Comparison of ENCODE assay signal across 20 cellular contexts in genomic region chr17:6749519-6749918, GRCh38. TPM values are rescaled to one million over a fixed set of nuclear protein-coding genes. Genes with fewer than 3 reads are reported as not detected.
DNase-seq lines count a peak whose midpoint lies in the region; FAIRE-seq and TF ChIP-seq lines count a peak whose summit lies in the region.
"Had no signal": no experiment of that assay in that cellular context is flagged by ENCODE, and none has a peak within 500 bp of the region (broad histone marks: within the 10 kb centered on the region; RNA-seq: fewer than 3 reads in every experiment).

No MANE protein-coding gene starts in this region.

- CTCF ChIA-PET in activated naive CD4-positive, alpha-beta T cell treated with anti-CD3 and anti-CD28 coated beads for 36 hours (lab: Charles Lee) = interaction anchor here (0.7 to 1.1 kb wide), 2 partner anchors 9 to 94 kb away, joined by 3 read pairs; no protein-coding TSS in a partner anchor

- peak; percentile 28 for DNase-seq in activated naive CD4-positive, alpha-beta T cell treated with anti-CD3 and anti-CD28 coated beads for 36 hours
- no peak for DNase-seq in activated naive CD4-positive, alpha-beta T cell treated with anti-CD3 and anti-CD28 coated beads, Interleukin-2, amount 50 U/mL, for 16 hours
- DNase-seq in MV-4-11 (lab: John Stamatoyannopoulos, UW) (peak; percentile 50), brain microvascular endothelial cell (no peak), neuronal stem cell (ENCODE audit: low spot score) (no peak), kidney (no peak), DMS79 (lab: John Stamatoyannopoulos, UW) (no peak)
- DNase-seq in stimulated activated CD4-positive, alpha-beta T cell treated with anti-CD3 and anti-CD28 coated beads, Interleukin-15, amount 100 ng/mL, for 24 hours = no peak
- DNase-seq: central memory CD4-positive, alpha-beta T cell; COR-L47; GOT3; heart left ventricle; NCI-H2029; NK-92 treated with Interleukin-12 subunit alpha and Interleukin-12 subunit beta, amount 100 ng/mL, for 24 hours; posterior cingulate gyrus; stimulated activated CD4-positive, alpha-beta T cell treated with anti-CD3 and anti-CD28 coated beads, Interleukin-12 subunit alpha, Interleukin-12 subunit beta, amount 100 ng/mL, for 4 hours had no signal

- in situ Hi-C loops in brain microvascular endothelial cell (cut with HindIII; ENCODE audit: low pct_ligation_motif_present, low sequenced_read_pairs) = no loop called here

- H3K4me1 Mint-ChIP-seq in activated naive CD4-positive, alpha-beta T cell treated with anti-CD3 and anti-CD28 coated beads for 36 hours (ENCODE audit: low read depth) = peaks cover 21% of the 10 kb centered on the region

- H3K4me1 ChIP-seq in neuronal stem cell (ENCODE audit: control insufficient read depth in 2 of 2, insufficient read depth in 1 of 2, low read depth in 1 of 2, low read length in 2 of 2) (peaks cover 11 to 20% of the 10 kb centered on the region in 2 donors), kidney (ENCODE audit: control insufficient read depth in 1 of 2, insufficient read depth in 1 of 2, low read depth in 1 of 2, low read length in 2 of 2) (peaks cover 0 to 6% of the 10 kb centered on the region in 2 donors)

- H2BK5ac ChIP-seq in neuronal stem cell (ENCODE audit: low read length) = no peak overlapping the region

- H3K23ac ChIP-seq in neuronal stem cell (ENCODE audit: low read depth, low read length, poor library complexity) = no peak overlapping the region

- H3K27me3 ChIP-seq in brain microvascular endothelial cell (replicated peaks) (no peaks in the 10 kb centered on the region), neuronal stem cell (ENCODE audit: control insufficient read depth in 3 of 3, insufficient read depth in 3 of 3, low read depth in 1 of 3, low read length in 3 of 3) (no peaks in the 10 kb centered on the region)
- H3K27me3 ChIP-seq: heart left ventricle, SJSA1 had no signal

- H2BK120ac ChIP-seq in neuronal stem cell (ENCODE audit: low read depth, low read length) = no peak overlapping the region

- H3K9ac ChIP-seq in neuronal stem cell (ENCODE audit: low read depth, low read length, poor library complexity) = no peak overlapping the region
- H3K9ac ChIP-seq in kidney (ENCODE audit: low read length in 2 of 2) = no peak overlapping the region
- H3K9ac ChIP-seq: KMS-11 had no signal

- H3K79me1 ChIP-seq in neuronal stem cell (ENCODE audit: low read depth, low read length) = no peaks in the 10 kb centered on the region

- H3K36me3 ChIP-seq in brain microvascular endothelial cell (replicated peaks) (no peaks in the 10 kb centered on the region), neuronal stem cell (replicated peaks in 1 of 2; ENCODE audit: control insufficient read depth in 2 of 2, insufficient read depth in 2 of 2, low read length in 2 of 2) (no peaks in the 10 kb centered on the region), kidney (ENCODE audit: control insufficient read depth in 1 of 2, insufficient read depth in 2 of 2, low read length in 2 of 2) (no peaks in the 10 kb centered on the region)
- H3K36me3 ChIP-seq: heart left ventricle, SJSA1 had no signal

- H4K8ac ChIP-seq in neuronal stem cell (ENCODE audit: low read depth, low read length) = no peak overlapping the region

- H3K4ac ChIP-seq in neuronal stem cell (ENCODE audit: low read length) = no peak overlapping the region

- H3K18ac ChIP-seq in neuronal stem cell (ENCODE audit: low read length) = no peak overlapping the region

- FAIRE-seq in kidney (lab: Jason Lieb, UNC) = no peak

- no peak overlapping the region for H3K14ac ChIP-seq in neuronal stem cell (ENCODE audit: low read length)

- peak; percentile 41 for TF ChIP-seq CTCF in brain microvascular endothelial cell (IDR thresholded peaks at IDR 0.05; ENCODE audit: low read depth, low read length, missing control alignments)
- no peak for TF ChIP-seq CTCF in kidney (IDR thresholded peaks at IDR 0.05; ENCODE audit: borderline replicate concordance, extremely low read depth, insufficient read depth)

- no peak overlapping the region for H3K4me3 ChIP-seq in brain microvascular endothelial cell (ENCODE audit: low read depth, low read length)
- no peak overlapping the region for H3K4me3 ChIP-seq in neuronal stem cell (ENCODE audit: low read length in 2 of 2)
- H3K4me3 ChIP-seq in kidney (ENCODE audit: low read length in 2 of 2) = no peak overlapping the region
- H3K4me3 ChIP-seq: heart left ventricle, SJSA1 had no signal

- H2AK5ac ChIP-seq in neuronal stem cell (ENCODE audit: low read depth, low read length) = no peak overlapping the region

- H4K91ac ChIP-seq in neuronal stem cell (ENCODE audit: low read depth, low read length, poor library complexity) = no peak overlapping the region

- no peak overlapping the region for H3K27ac Mint-ChIP-seq in activated naive CD4-positive, alpha-beta T cell treated with anti-CD3 and anti-CD28 coated beads for 36 hours
- H3K27ac Mint-ChIP-seq: activated naive CD4-positive, alpha-beta T cell treated with anti-CD3 and anti-CD28 coated beads, Interleukin-2, amount 50 U/mL, for 24 hours had no signal

- no peak overlapping the region for H3K27ac ChIP-seq in brain microvascular endothelial cell
- no peak overlapping the region for H3K27ac ChIP-seq in neuronal stem cell (replicated peaks; ENCODE audit: low read length)
- H3K27ac ChIP-seq in kidney (ENCODE audit: low read depth in 2 of 2, low read length in 2 of 2) = no peak overlapping the region
- H3K27ac ChIP-seq: heart left ventricle, KMS-11, SJSA1 had no signal

- intact Hi-C loops in activated naive CD4-positive, alpha-beta T cell treated with anti-CD3 and anti-CD28 coated beads for 36 hours (cut with micrococcal nuclease) = no loop called here
- intact Hi-C loops in kidney (cut with DNase I) = no loop called here

- no peaks in the 10 kb centered on the region for H3K9me3 Mint-ChIP-seq in activated naive CD4-positive, alpha-beta T cell treated with anti-CD3 and anti-CD28 coated beads for 36 hours
- H3K9me3 Mint-ChIP-seq: activated naive CD4-positive, alpha-beta T cell treated with anti-CD3 and anti-CD28 coated beads, Interleukin-2, amount 50 U/mL, for 24 hours had no signal

- H3K4me2 ChIP-seq in neuronal stem cell (ENCODE audit: insufficient read depth, low read length, poor library complexity, severe bottlenecking) = no peak overlapping the region
- H3K4me2 ChIP-seq: KMS-11 had no signal

- no peak overlapping the region for H2BK12ac ChIP-seq in neuronal stem cell (ENCODE audit: low read length)

- H2AFZ ChIP-seq in neuronal stem cell (ENCODE audit: low read length) = peak overlapping the region; percentile 73

- no peaks in the 10 kb centered on the region for H3K36me3 Mint-ChIP-seq in activated naive CD4-positive, alpha-beta T cell treated with anti-CD3 and anti-CD28 coated beads for 36 hours (ENCODE audit: low read depth)
- H3K36me3 Mint-ChIP-seq: activated naive CD4-positive, alpha-beta T cell treated with anti-CD3 and anti-CD28 coated beads, Interleukin-2, amount 50 U/mL, for 24 hours had no signal

- no peak overlapping the region for H3K4me3 Mint-ChIP-seq in activated naive CD4-positive, alpha-beta T cell treated with anti-CD3 and anti-CD28 coated beads for 36 hours
- H3K4me3 Mint-ChIP-seq: activated naive CD4-positive, alpha-beta T cell treated with anti-CD3 and anti-CD28 coated beads, Interleukin-2, amount 50 U/mL, for 24 hours had no signal

- H3K27me3 Mint-ChIP-seq in activated naive CD4-positive, alpha-beta T cell treated with anti-CD3 and anti-CD28 coated beads for 36 hours (ENCODE audit: low read depth) = no peaks in the 10 kb centered on the region

- H3K9me3 ChIP-seq in neuronal stem cell (replicated peaks in 1 of 2; ENCODE audit: control insufficient read depth in 2 of 2, insufficient read depth in 1 of 2, low read depth in 1 of 2, low read length in 2 of 2) (no peaks in the 10 kb centered on the region), kidney (ENCODE audit: control insufficient read depth in 1 of 2, low read length in 2 of 2) (no peaks in the 10 kb centered on the region)
- H3K9me3 ChIP-seq: heart left ventricle, SJSA1 had no signal

- no CpG with 5 or more reads among the region's 6 CpGs for WGBS in neuronal stem cell (ENCODE audit: extremely low coverage in 2 of 2, insufficient read length in 2 of 2, insufficient replicate concordance in 1 of 2), 2 donors

- no peak overlapping the region for H2BK15ac ChIP-seq in neuronal stem cell (ENCODE audit: low read length)

RNA-seq across cellular contexts. Expression of gene XAF1, which starts 6.3 kb away (rescaled TPM):
- 10 to 100 TPM; 15.0 to 19.0 TPM for total RNA-seq in activated naive CD4-positive, alpha-beta T cell treated with anti-CD3 and anti-CD28 coated beads for 36 hours
- polyA plus RNA-seq in neuronal stem cell (2013, experiment 1 of 2) = 0.01 TPM
- polyA plus RNA-seq in neuronal stem cell (2013, experiment 2 of 2) = 0.01 TPM
- 35.3 TPM for total RNA-seq in kidney
- polyA plus RNA-seq in kidney (ENCODE audit: insufficient read depth, low read depth, low replicate concordance) = 7.9 TPM

RNA-seq across cellular contexts. Expression of gene FBXO39, which starts 26.5 kb away (rescaled TPM):
- not detected for total RNA-seq in activated naive CD4-positive, alpha-beta T cell treated with anti-CD3 and anti-CD28 coated beads for 36 hours
- polyA plus RNA-seq in neuronal stem cell (2013, experiment 1 of 2) = not detected
- polyA plus RNA-seq in neuronal stem cell (2013, experiment 2 of 2) = not detected
- not detected for total RNA-seq in kidney
- not detected for polyA plus RNA-seq in kidney (ENCODE audit: insufficient read depth, low read depth, low replicate concordance)

RNA-seq across cellular contexts. Expression of gene SLC13A5, which starts 36.4 kb away (rescaled TPM):
- not detected for total RNA-seq in activated naive CD4-positive, alpha-beta T cell treated with anti-CD3 and anti-CD28 coated beads for 36 hours
- polyA plus RNA-seq in neuronal stem cell (2013, experiment 1 of 2) = 0.13 TPM
- polyA plus RNA-seq in neuronal stem cell (2013, experiment 2 of 2) = 0.06 TPM
- not detected for total RNA-seq in kidney
- polyA plus RNA-seq in kidney (ENCODE audit: insufficient read depth, low read depth, low replicate concordance) = not detected
- total RNA-seq: SJSA1, subcutaneous adipose tissue had no signal

Comparison
In these comparisons a context has a peak if more than half of its experiments do, and no peak if none do; other contexts are left out.
1. DNase-seq: peak in activated naive CD4-positive, alpha-beta T cell treated with anti-CD3 and anti-CD28 coated beads for 36 hours (single experiment) and MV-4-11 (single experiment); none in activated naive CD4-positive, alpha-beta T cell treated with anti-CD3 and anti-CD28 coated beads, Interleukin-2, amount 50 U/mL, for 16 hours (single experiment), brain microvascular endothelial cell (single experiment), neuronal stem cell (single experiment), stimulated activated CD4-positive, alpha-beta T cell treated with anti-CD3 and anti-CD28 coated beads, Interleukin-15, amount 100 ng/mL, for 24 hours (single experiment), kidney (single experiment) and DMS79 (single experiment).